25 cellular contexts compared by ENCODE assay signal in the genomic region with DNA sequence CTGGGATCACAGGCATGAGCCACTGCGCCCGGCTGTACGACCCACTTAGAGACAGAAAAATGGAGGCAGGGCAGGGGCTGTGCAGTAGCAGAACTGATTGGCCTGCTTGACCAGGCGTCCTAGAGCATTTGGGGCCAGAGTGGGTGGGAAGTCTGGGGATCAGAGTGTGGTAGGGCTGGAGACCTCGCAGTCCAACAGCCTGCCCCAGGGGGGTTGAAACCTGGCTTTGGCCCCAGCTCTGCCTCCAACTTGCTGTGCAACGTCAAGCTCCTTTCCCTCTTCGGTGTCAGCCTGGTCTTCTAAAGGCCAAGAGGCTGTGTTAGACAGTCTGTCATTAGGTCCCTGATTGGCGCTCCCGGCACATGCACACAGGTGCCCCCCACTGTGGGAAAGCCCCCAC. TPM values are rescaled to one million over a fixed set of nuclear protein-coding genes. Genes with fewer than 3 reads are reported as not detected.
DNase-seq lines count a peak whose midpoint lies in the region; ATAC-seq and TF ChIP-seq lines count a peak whose summit lies in the region.
"Had no signal": no experiment of that assay in that cellular context is flagged by ENCODE, and none has a peak within 500 bp of the region (broad histone marks: within the 10 kb centered on the region; RNA-seq: fewer than 3 reads in every experiment).

No MANE protein-coding gene starts in this region.

- WGBS in SK-N-SH (ENCODE audit: low lambda C conversion rate), result 85% methylated on average over 6 of the region's 9 CpGs
- WGBS in ovary, 3 donors, result 70 to 82% (median 76%) methylated on average over 6 to 9 of the region's 9 CpGs

- H2AFZ ChIP-seq in SK-N-SH (ENCODE audit: low read depth), result no peak overlapping the region
- H2AFZ ChIP-seq: GM23248, PC-9 had no signal

- H3K9me2 ChIP-seq in SK-N-SH, result no peaks in the 10 kb centered on the region

- H3K4me2 ChIP-seq in SK-N-SH, result no peak overlapping the region
- H3K4me2 ChIP-seq: PC-9 had no signal

- H3K79me2 ChIP-seq in SK-N-SH (ENCODE audit: insufficient read depth), result no peaks in the 10 kb centered on the region

- H4K20me1 ChIP-seq in SK-N-SH (ENCODE audit: insufficient read depth), result no peaks in the 10 kb centered on the region

- TF ChIP-seq POLR2A in ovary (IDR thresholded peaks at IDR 0.05), result no peak

- no peak for ATAC-seq in esophagus mucosa
- ATAC-seq: CD8-positive, alpha-beta T cell; Right ventricle myocardium inferior had no signal

- no peaks in the 10 kb centered on the region for H3F3A ChIP-seq in SK-N-SH (replicated peaks; ENCODE audit: insufficient read depth)

- no peak overlapping the region for H3K9ac ChIP-seq in SK-N-SH
- H3K9ac ChIP-seq: GM23248 had no signal

- CTCF ChIA-PET in SK-N-SH (lab: Yijun Ruan, JAX), result interaction anchor here (3.2 kb wide), 1 partner anchor 39 kb away, joined by 14 read pairs; no protein-coding TSS in a partner anchor

- H3K9me3 ChIP-seq in left ventricle myocardium inferior (replicated peaks), result no peaks in the 10 kb centered on the region
- H3K9me3 ChIP-seq in right atrium auricular region, result no peaks in the 10 kb centered on the region
- no peaks in the 10 kb centered on the region for H3K9me3 ChIP-seq in SK-N-SH
- H3K9me3 ChIP-seq in ovary, result no peaks in the 10 kb centered on the region
- H3K9me3 ChIP-seq: Caco-2, MG63, SJSA1 had no signal

- TF ChIP-seq EP300 in SK-N-SH (IDR thresholded peaks at IDR 0.05; ENCODE audit: borderline replicate concordance in 1 of 2, low read depth in 1 of 2, low read length in 1 of 2) (no peak), ovary (IDR thresholded peaks at IDR 0.05) (no peak)

- H3K36me3 ChIP-seq in left ventricle myocardium inferior, result no peaks in the 10 kb centered on the region
- H3K36me3 ChIP-seq in right atrium auricular region, result no peaks in the 10 kb centered on the region
- no peaks in the 10 kb centered on the region for H3K36me3 ChIP-seq in SK-N-SH (replicated peaks in 1 of 2; ENCODE audit: control insufficient read depth in 1 of 2, insufficient read depth in 2 of 2, low read length in 1 of 2)
- no peaks in the 10 kb centered on the region for H3K36me3 ChIP-seq in ovary
- H3K36me3 ChIP-seq: MG63, SJSA1 had no signal

- H3K4me1 ChIP-seq in left ventricle myocardium inferior (no peaks in the 10 kb centered on the region), right atrium auricular region (no peaks in the 10 kb centered on the region), SK-N-SH (ENCODE audit: control insufficient read depth in 1 of 2, insufficient read depth in 2 of 2, low read depth in 1 of 2, low read length in 1 of 2) (no peaks in the 10 kb centered on the region; a peak in 1 of 4 replicates), ovary (ENCODE audit: insufficient read depth) (no peaks in the 10 kb centered on the region)
- H3K4me1 ChIP-seq: Caco-2 had no signal

- no peak for TF ChIP-seq RAD21 in SK-N-SH (IDR thresholded peaks at IDR 0.05; ENCODE audit: low read length)

- intact Hi-C loops in left ventricle myocardium inferior (cut with micrococcal nuclease), result no loop called here
- intact Hi-C loops in ovary (cut with DNase I), result no loop called here

- H3K4me3 ChIP-seq in left ventricle myocardium inferior (no peak overlapping the region), right atrium auricular region (no peak overlapping the region), SK-N-SH (ENCODE audit: low read depth in 2 of 2, low read length in 1 of 2) (no peak overlapping the region), fibroblast of mammary gland (ENCODE audit: control insufficient read depth, low read depth, low read length) (no peak overlapping the region), ovary (no peak overlapping the region)
- H3K4me3 ChIP-seq: GM23248, MG63, PC-9, SJSA1 had no signal

- TF ChIP-seq CTCF in left ventricle myocardium inferior (IDR thresholded peaks at IDR 0.05; ENCODE audit: borderline replicate concordance) (no peak), right atrium auricular region (IDR thresholded peaks at IDR 0.05) (no peak), SK-N-SH (IDR thresholded peaks at IDR 0.05) (no peak), fibroblast of mammary gland (conservative IDR thresholded peaks at IDR 0.05; ENCODE audit: control insufficient read depth, insufficient read depth, low read depth, low read length) (no peak), ovary (IDR thresholded peaks at IDR 0.05) (no peak)

- POLR2A ChIA-PET in SK-N-SH (lab: Yijun Ruan, JAX), result interaction anchor here (0.6 kb wide), 1 partner anchor 14 kb away, joined by 3 read pairs; no protein-coding TSS in a partner anchor

- DNase-seq in left ventricle myocardium inferior, result peak; percentile 39
- no peak for DNase-seq in right atrium auricular region (ENCODE audit: low spot score)
- peak; percentile 29 for DNase-seq in SK-N-SH
- DNase-seq in fibroblast of mammary gland (ENCODE audit: low read depth), result peak; percentile 11
- no peak for DNase-seq in SKM-1 (lab: John Stamatoyannopoulos, UW; ENCODE audit: unreplicated experiment)
- no peak for DNase-seq in ovary
- DNase-seq: AML-193; C1 segment of cervical spinal cord; Caco-2; CD8-positive, alpha-beta T cell; GM23248; HCEC 1CT; KG1; MG63; NCI-H1105 treated with DMSO at 0.1 percent for 48 hours; NCI-H146; NCI-H1930; NCI-H446; NCI-H524 treated with DMSO at 0.1 percent for 48 hours; NCI-H774; PC-9 had no signal

- H3K27ac ChIP-seq in left ventricle myocardium inferior (replicated peaks) (no peak overlapping the region), right atrium auricular region (no peak overlapping the region), SK-N-SH (ENCODE audit: low read depth in 2 of 2, low read length in 1 of 2) (no peak overlapping the region), ovary (no peak overlapping the region)
- H3K27ac ChIP-seq: GM23248, PC-9, SJSA1 had no signal

- H3K27me3 ChIP-seq in left ventricle myocardium inferior (ENCODE audit: low read depth) (peaks cover 41% of the 10 kb centered on the region), right atrium auricular region (no peaks in the 10 kb centered on the region), SK-N-SH (ENCODE audit: insufficient read depth) (no peaks in the 10 kb centered on the region), ovary (no peaks in the 10 kb centered on the region)
- H3K27me3 ChIP-seq: MG63, SJSA1 had no signal

TF ChIP-seq in SK-N-SH, 30 proteins besides CTCF, POLR2A, EP300 and RAD21 (continues in another document):
- TF ChIP-seq MXI1 (IDR thresholded peaks at IDR 0.05; ENCODE audit: low read depth, low read length) (no peak), RCOR1 (IDR thresholded peaks at IDR 0.05; ENCODE audit: low read length) (no peak), FOXJ3 (CRISPR knock-in tag; IDR thresholded peaks at IDR 0.05) (no peak), MEF2A (IDR thresholded peaks at IDR 0.05; ENCODE audit: borderline replicate concordance, low read depth) (no peak), GABPA (IDR thresholded peaks at IDR 0.05; ENCODE audit: low read depth) (no peak), FOXM1 (IDR thresholded peaks at IDR 0.05; ENCODE audit: low read depth) (no peak), SMC3 (IDR thresholded peaks at IDR 0.05; ENCODE audit: low read depth, low read length) (no peak), TCF12 (IDR thresholded peaks at IDR 0.05) (no peak), EZH2phosphoT487 (IDR thresholded peaks at IDR 0.05; ENCODE audit: borderline replicate concordance, low read depth) (no peak), ZBTB33 (IDR thresholded peaks at IDR 0.05; ENCODE audit: borderline replicate concordance, low read depth) (no peak)

RNA-seq across cellular contexts. Expression of gene SPDEF, which starts 15.3 kb away (rescaled TPM):
- total RNA-seq in left ventricle myocardium inferior (0.11 TPM), right atrium auricular region (under 1 TPM; 0.22 to 0.31 TPM), esophagus mucosa (0.44 TPM), ovary (1 to 10 TPM in 1 of 7 donors, under 1 TPM in 4, not detected in 2; 0.24 to 1.6 (median 0.69) TPM)
- polyA plus RNA-seq in SK-N-SH (2012; rRNA removed) (0.03 and 0.10 TPM in 2 replicates), ovary (under 1 TPM in 1 of 2 donors, not detected in 1; 0.11 TPM)
- polyA plus RNA-seq in SK-N-SH (2012; cell fraction: cytosol; rRNA removed), result 0.01 TPM in 1 of 2 replicates, not detected in the other
- 0.23 and 0.27 TPM in 2 replicates for polyA plus RNA-seq in SK-N-SH (2012; cell fraction: nucleus; rRNA removed)
- total RNA-seq: A172, GM23248, Right ventricle myocardium inferior, SJSA1 had no signal
- polyA plus RNA-seq: GM23248 had no signal

Comparison
In these comparisons a context has a peak if more than half of its experiments do, and no peak if none do; other contexts are left out.
1. DNase-seq: peak in left ventricle myocardium inferior (single experiment), SK-N-SH (single experiment) and fibroblast of mammary gland (single experiment); none in right atrium auricular region (single experiment), SKM-1 (single experiment) and ovary (0 of 5).